1 cellular context compared by ENCODE assay signal in genomic region chr10:69839696-69840345, GRCh38.
TF ChIP-seq lines count a peak whose summit lies in the region.

No MANE protein-coding gene starts in this region.

TF ChIP-seq in GM23338, 12 proteins besides CTCF, POLR2A, EP300 and RAD21:
- no peak for TF ChIP-seq ZNF462 (CRISPR knock-in tag; IDR thresholded peaks at IDR 0.05)
- TF ChIP-seq ETS1 (IDR thresholded peaks at IDR 0.05), result no peak
- no peak for TF ChIP-seq NANOG (IDR thresholded peaks at IDR 0.05; ENCODE audit: borderline replicate concordance)
- TF ChIP-seq STAT1 (IDR thresholded peaks at IDR 0.05; ENCODE audit: unreplicated experiment), result no peak
- no peak for TF ChIP-seq ZNF114 (CRISPR knock-in tag; IDR thresholded peaks at IDR 0.05)
- TF ChIP-seq EZH2phosphoT487 (IDR thresholded peaks at IDR 0.05; ENCODE audit: unreplicated experiment), result no peak
- no peak for TF ChIP-seq REST (IDR thresholded peaks at IDR 0.05; ENCODE audit: unreplicated experiment)
- no peak for TF ChIP-seq CREB1 (CRISPR knock-in tag; IDR thresholded peaks at IDR 0.05; ENCODE audit: low read depth)
- no peak for TF ChIP-seq ZNF331 (CRISPR knock-in tag; IDR thresholded peaks at IDR 0.05; ENCODE audit: low read depth)
- no peak for TF ChIP-seq POLR2AphosphoS5 (IDR thresholded peaks at IDR 0.05; ENCODE audit: low read depth)
- TF ChIP-seq JUNB (IDR thresholded peaks at IDR 0.05; ENCODE audit: unreplicated experiment), result no peak
- TF ChIP-seq EZH2 (IDR thresholded peaks at IDR 0.05; ENCODE audit: low read depth, unreplicated experiment), result no peak
TF ChIP-seq in GM23338: peak in this region for 0.
